ENCODE assay signal across 12 cellular contexts in genomic region chr17:78818932-78819331, GRCh38. TPM values are rescaled to one million over a fixed set of nuclear protein-coding genes. Genes with fewer than 3 reads are reported as not detected.
A peak's percentile ranks its signal among the peaks of the same experiment; 100 is the strongest.
DNase-seq lines count a peak whose midpoint lies in the region; ATAC-seq and TF ChIP-seq lines count a peak whose summit lies in the region.
"Had no signal": no experiment of that assay in that cellular context is flagged by ENCODE, and none has a peak within 500 bp of the region (broad histone marks: within the 10 kb centered on the region; RNA-seq: fewer than 3 reads in every experiment).

No MANE protein-coding gene starts in this region.

- H3K4me1 ChIP-seq in lower lobe of right lung (peaks cover 20% of the 10 kb centered on the region), vagina (no peaks in the 10 kb centered on the region)

- peak in 1 of 2 donors; percentile 12 for TF ChIP-seq POLR2A in vagina (IDR thresholded peaks at IDR 0.05)

- TF ChIP-seq CTCF in lower lobe of right lung (IDR thresholded peaks at IDR 0.05) (no peak), vagina (IDR thresholded peaks at IDR 0.05) (no peak)

- intact Hi-C loops in lower lobe of right lung (cut with DNase I) = no loop called here
- intact Hi-C loops in vagina (cut with DNase I) = no loop called here

- H3K27ac ChIP-seq in lower lobe of right lung (no peak overlapping the region), vagina (peak overlapping the region; percentile 73)
- H3K27ac ChIP-seq: tibial artery had no signal

- ATAC-seq in lower lobe of right lung = peak; percentile 27 to 41
- ATAC-seq in HG02610 (IDR thresholded peaks at IDR 0.05; ENCODE audit: unreplicated experiment) = no peak
- ATAC-seq: GM12878 had no signal

- H3K4me3 ChIP-seq in lower lobe of right lung (no peak overlapping the region), vagina (no peak overlapping the region)
- H3K4me3 ChIP-seq: GM12878, tibial artery had no signal

- H3K27me3 ChIP-seq in lower lobe of right lung (ENCODE audit: low read depth) (no peaks in the 10 kb centered on the region), vagina (no peaks in the 10 kb centered on the region)
- H3K27me3 ChIP-seq: tibial artery had no signal

- peaks cover 100% of the 10 kb centered on the region for H3K36me3 ChIP-seq in lower lobe of right lung
- peaks cover 0 to 92% of the 10 kb centered on the region in 2 donors for H3K36me3 ChIP-seq in vagina

- H3K9me3 ChIP-seq in lower lobe of right lung = no peaks in the 10 kb centered on the region
- no peaks in the 10 kb centered on the region for H3K9me3 ChIP-seq in vagina
- H3K9me3 ChIP-seq: tibial artery had no signal

- DNase-seq in stimulated activated CD4-positive, alpha-beta T cell treated with anti-CD3 and anti-CD28 coated beads, Interleukin-4, amount 100 ng/mL, for 24 hours = peak; percentile 33
- DNase-seq in stimulated activated CD4-positive, alpha-beta T cell treated with anti-CD3 and anti-CD28 coated beads, Interleukin-4, amount 100 ng/mL, for 1 hour = no peak
- peak; percentile 82 for DNase-seq in activated effector memory CD4-positive, alpha-beta T cell treated with anti-CD3 and anti-CD28 coated beads, Interleukin-2, amount 50 U/mL, for 16 hours
- DNase-seq in lower lobe of right lung (no peak), vagina (ENCODE audit: extremely low spot score in 2 of 2) (no peak), COLO668 (lab: John Stamatoyannopoulos, UW; ENCODE audit: unreplicated experiment) (no peak), SIG-M5 (lab: John Stamatoyannopoulos, UW) (no peak)
- DNase-seq: activated CD4-positive, CD25-positive, alpha-beta regulatory T cell; HCEC 1CT; tibial artery had no signal

RNA-seq across cellular contexts. Expression of gene USP36, which starts 21.7 kb away (rescaled TPM):
- 58.6 TPM for total RNA-seq in lower lobe of right lung
- total RNA-seq in vagina = 71.2 TPM

RNA-seq across cellular contexts. Expression of gene CYTH1, which starts 36.9 kb away (rescaled TPM):
- total RNA-seq in lower lobe of right lung (110 TPM), vagina (62.9 TPM)

Comparison
In these comparisons a context has a peak if more than half of its experiments do, and no peak if none do; other contexts are left out.
1. DNase-seq: peak in stimulated activated CD4-positive, alpha-beta T cell treated with anti-CD3 and anti-CD28 coated beads, Interleukin-4, amount 100 ng/mL, for 24 hours (single experiment) and activated effector memory CD4-positive, alpha-beta T cell treated with anti-CD3 and anti-CD28 coated beads, Interleukin-2, amount 50 U/mL, for 16 hours (single experiment); none in stimulated activated CD4-positive, alpha-beta T cell treated with anti-CD3 and anti-CD28 coated beads, Interleukin-4, amount 100 ng/mL, for 1 hour (single experiment), lower lobe of right lung (single experiment), vagina (0 of 2), COLO668 (single experiment) and SIG-M5 (single experiment).